ENCODE assay signal across 8 cellular contexts in the genomic region with DNA sequence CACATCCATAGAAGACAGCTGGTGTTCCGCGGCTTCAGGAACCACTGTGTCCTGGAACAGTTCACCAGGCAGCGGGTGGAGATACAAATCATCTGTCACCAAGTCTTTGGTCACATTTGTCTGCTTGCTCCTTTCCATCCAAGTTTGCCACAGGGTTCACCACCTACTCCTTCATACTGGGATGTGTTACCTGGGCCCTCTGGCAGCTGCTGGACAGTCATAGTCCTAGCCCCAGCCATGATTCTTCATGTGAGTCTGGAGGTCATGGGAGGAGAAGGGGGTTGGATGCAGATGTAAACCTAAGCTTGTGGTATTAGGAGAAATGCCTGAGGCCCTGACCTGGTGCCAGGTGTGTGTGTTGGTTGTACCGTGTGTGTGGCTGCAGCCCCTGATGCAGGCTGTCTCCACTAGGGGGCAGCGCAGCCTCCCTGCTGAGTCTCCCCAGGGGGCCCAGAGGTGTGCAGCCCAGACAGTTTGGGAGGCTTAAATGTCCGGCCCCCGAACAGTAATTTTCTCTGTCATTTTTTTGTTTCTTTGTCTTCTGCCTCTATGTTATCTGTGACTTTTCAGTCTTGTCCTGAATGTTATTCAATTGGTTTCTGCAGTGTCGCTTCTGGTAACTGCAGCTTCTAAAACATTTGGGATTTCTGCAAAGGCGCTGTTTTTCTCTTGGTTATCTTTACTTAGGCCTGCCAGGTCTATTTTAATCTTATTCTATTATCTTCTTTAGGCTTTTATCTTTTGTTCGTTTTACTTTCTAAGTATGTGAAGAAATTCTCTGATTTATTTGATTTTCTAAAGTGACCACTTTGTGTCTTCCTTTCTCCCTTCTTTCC. TPM values are rescaled to one million over a fixed set of nuclear protein-coding genes. Genes with fewer than 3 reads are reported as not detected.
DNase-seq lines count a peak whose midpoint lies in the region; ATAC-seq and TF ChIP-seq lines count a peak whose summit lies in the region.

No MANE protein-coding gene starts in this region.

- POLR2A ChIA-PET in HCT116 (lab: Charles Lee): no interaction called here

- no peak for TF ChIP-seq POLR2A in HCT116 (IDR thresholded peaks at IDR 0.05; ENCODE audit: borderline replicate concordance, extremely low read depth, insufficient read depth, insufficient read length)

- H3K4me1 ChIP-seq in HCT116 (ENCODE audit: control insufficient read depth in 1 of 2, insufficient read depth in 2 of 2, low read length in 2 of 2): no peaks in the 10 kb centered on the region
- H3K4me1 ChIP-seq in thoracic aorta (ENCODE audit: control insufficient read depth in 1 of 2, low read depth in 2 of 2): no peaks in the 10 kb centered on the region

- TF ChIP-seq CTCF in HCT116 (IDR thresholded peaks at IDR 0.05 in 2 of 3, conservative IDR thresholded peaks at IDR 0.05 in 1 of 3; ENCODE audit: borderline replicate concordance in 1 of 3, insufficient read depth in 1 of 3, low read depth in 2 of 3, low read length in 2 of 3) (peak; percentile 55 to 99 (median 98); a peak in 5 of 6 replicates), thoracic aorta (IDR thresholded peaks at IDR 0.05) (peak; percentile 24)

- peak; percentile 21 for DNase-seq in Daoy (ENCODE audit: low read depth)
- peak; percentile 24 for DNase-seq in HCT116 (ENCODE audit: low read depth, low spot score)
- DNase-seq in activated CD4-positive, alpha-beta T cell treated with anti-CD3 and anti-CD28 coated beads, Interleukin-2, amount 50 U/mL, for 48 hours: peak; percentile 28 to 45
- DNase-seq in left colon: peak in 1 of 2 donors; percentile 45
- no peak for DNase-seq in thoracic aorta (ENCODE audit: low spot score)
- DNase-seq in NCI-H774 (lab: John Stamatoyannopoulos, UW): no peak
- no peak for DNase-seq in NCI-H1417 treated with DMSO at 0.1 percent for 48 hours (lab: John Stamatoyannopoulos, UW)

- ATAC-seq in HCT116 (peak; percentile 87), left colon (peak; percentile 64), thoracic aorta (ENCODE audit: insufficient number of reproducible peaks, low FRiP score, low read depth) (no peak), HG03045 (IDR thresholded peaks at IDR 0.05; ENCODE audit: unreplicated experiment) (no peak)

- H3K27me3 ChIP-seq in HCT116 (ENCODE audit: insufficient read depth, low read length) (peaks cover 52% of the 10 kb centered on the region), thoracic aorta (replicated peaks; ENCODE audit: insufficient read depth) (no peaks in the 10 kb centered on the region)

- no peak overlapping the region for H3K4me3 ChIP-seq in HCT116 (replicated peaks in 1 of 2; ENCODE audit: low read depth in 1 of 2, low read length in 2 of 2)
- no peak overlapping the region for H3K4me3 ChIP-seq in thoracic aorta

- no peak overlapping the region for H3K27ac ChIP-seq in HCT116 (ENCODE audit: low read depth, low read length)
- H3K27ac ChIP-seq in thoracic aorta: no peak overlapping the region

- no peak overlapping the region for H3K9ac ChIP-seq in HCT116 (ENCODE audit: low read length)

- H3K36me3 ChIP-seq in HCT116 (ENCODE audit: control insufficient read depth in 1 of 2, insufficient read depth in 2 of 2, low read length in 2 of 2) (no peaks in the 10 kb centered on the region), thoracic aorta (no peaks in the 10 kb centered on the region)

- no peak overlapping the region for H2AFZ ChIP-seq in HCT116 (ENCODE audit: low read depth, low read length, poor library complexity, severe bottlenecking)

- peak; percentile 51 for TF ChIP-seq RAD21 in HCT116 (IDR thresholded peaks at IDR 0.05; ENCODE audit: low read depth)

- CTCF ChIA-PET in HCT116 (lab: Charles Lee): interaction anchor here (0.6 to 2.4 kb wide), 4 partner anchors 11 to 676 kb away, joined by 3 to 16 read pairs (median 4); no protein-coding TSS in a partner anchor

- no TSS peak for BruUV-seq in HCT116 (replicated peaks; lab: Mats Ljungman, UMichigan)

- H3K9me3 ChIP-seq in HCT116 (ENCODE audit: control insufficient read depth in 1 of 2, insufficient read depth in 1 of 2, low read depth in 1 of 2, low read length in 2 of 2): no peaks in the 10 kb centered on the region
- H3K9me3 ChIP-seq in thoracic aorta: no peaks in the 10 kb centered on the region

- intact Hi-C loops in HCT116 (cut with micrococcal nuclease): loop anchor here (1.0 kb wide), 2 partner anchors 249 to 290 kb away; no protein-coding TSS in a partner anchor
- intact Hi-C loops in left colon (cut with DNase I, micrococcal nuclease): no loop called here

- RAD21 ChIA-PET in HCT116 (lab: Charles Lee; ENCODE audit: low non-redundant PET in 1 of 2, low total read pairs in 2 of 2, uncharacterized antibody in 2 of 2, unreplicated experiment in 2 of 2): no interaction called here

- no peaks in the 10 kb centered on the region for H3K79me2 ChIP-seq in HCT116 (ENCODE audit: insufficient read depth, low read length)

- no peak overlapping the region for H3K4me2 ChIP-seq in HCT116 (ENCODE audit: low read length)

- H4K20me1 ChIP-seq in HCT116 (ENCODE audit: insufficient read depth): no peaks in the 10 kb centered on the region

- H3K9me2 ChIP-seq in HCT116 (ENCODE audit: insufficient read depth): no peaks in the 10 kb centered on the region

TF ChIP-seq in HCT116, 20 proteins besides CTCF, POLR2A, EP300 and RAD21:
- TF ChIP-seq CEBPB (IDR thresholded peaks at IDR 0.05; ENCODE audit: low read depth) (no peak), EZH2phosphoT487 (IDR thresholded peaks at IDR 0.05; ENCODE audit: borderline replicate concordance) (no peak), SIN3A (IDR thresholded peaks at IDR 0.05; ENCODE audit: low read depth) (no peak), ELF1 (IDR thresholded peaks at IDR 0.05; ENCODE audit: borderline replicate concordance, low read depth) (no peak), SRF (IDR thresholded peaks at IDR 0.05; ENCODE audit: low read depth) (no peak), JUND (IDR thresholded peaks at IDR 0.05) (no peak), YY1 (IDR thresholded peaks at IDR 0.05; ENCODE audit: extremely low read depth, insufficient replicate concordance, low read depth, low read length) (no peak), ZFX (IDR thresholded peaks at IDR 0.05) (no peak), ZNF274 (IDR thresholded peaks at IDR 0.05; ENCODE audit: low read depth, low read length) (no peak), FOSL1 (IDR thresholded peaks at IDR 0.05; ENCODE audit: low read depth) (no peak), TCF7L2 (IDR thresholded peaks at IDR 0.05; ENCODE audit: borderline replicate concordance, extremely low read depth, insufficient read depth, insufficient read length) (no peak), REST (IDR thresholded peaks at IDR 0.05; ENCODE audit: low read depth) (no peak), CBX3 (IDR thresholded peaks at IDR 0.05; ENCODE audit: low read depth) (no peak)
- TF ChIP-seq, protein P1, sequence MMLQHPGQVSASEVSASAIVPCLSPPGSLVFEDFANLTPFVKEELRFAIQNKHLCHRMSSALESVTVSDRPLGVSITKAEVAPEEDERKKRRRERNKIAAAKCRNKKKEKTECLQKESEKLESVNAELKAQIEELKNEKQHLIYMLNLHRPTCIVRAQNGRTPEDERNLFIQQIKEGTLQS (IDR thresholded peaks at IDR 0.05): no peak

RNA-seq across cellular contexts. Expression of gene NPS, which starts 14.8 kb away (rescaled TPM):
- not detected in 2 replicates for total RNA-seq in Daoy (2014; rRNA removed; shearing (Covaris generic))
- not detected for total RNA-seq in HCT116 (2021; ENCODE audit: unreplicated experiment)
- polyA plus RNA-seq in HCT116 (2012): not detected in 2 replicates
- total RNA-seq in left colon: not detected
- not detected for total RNA-seq in thoracic aorta

Comparison
In these comparisons a context has a peak if more than half of its experiments do, and no peak if none do; other contexts are left out.
1. DNase-seq: peak in Daoy (single experiment), HCT116 (single experiment) and activated CD4-positive, alpha-beta T cell treated with anti-CD3 and anti-CD28 coated beads, Interleukin-2, amount 50 U/mL, for 48 hours (2 of 2); none in thoracic aorta (single experiment), NCI-H774 (single experiment) and NCI-H1417 treated with DMSO at 0.1 percent for 48 hours (single experiment).
2. ATAC-seq: peak in HCT116 (single experiment) and left colon (single experiment); none in thoracic aorta (single experiment) and HG03045 (single experiment).